In genomic region chr3:47444103-47444502, GRCh38 we compare ENCODE assay signal across 11 cellular contexts. TPM values are rescaled to one million over a fixed set of nuclear protein-coding genes. Genes with fewer than 3 reads are reported as not detected.
DNase-seq lines count a peak whose midpoint lies in the region; ATAC-seq and TF ChIP-seq lines count a peak whose summit lies in the region.
"Had no signal": no experiment of that assay in that cellular context is flagged by ENCODE, and none has a peak within 500 bp of the region (broad histone marks: within the 10 kb centered on the region; RNA-seq: fewer than 3 reads in every experiment).

No MANE protein-coding gene starts in this region.

- peaks cover 44% of the 10 kb centered on the region for H3K36me3 Mint-ChIP-seq in stimulated activated effector memory CD8-positive, alpha-beta T cell treated with anti-CD3 and anti-CD28 coated beads, Interleukin-12 subunit alpha, Interleukin-12 subunit beta, amount 100 ng/mL, for 72 hours

- peak overlapping the region; percentile 76 for H3K27ac Mint-ChIP-seq in stimulated activated effector memory CD8-positive, alpha-beta T cell treated with anti-CD3 and anti-CD28 coated beads, Interleukin-12 subunit alpha, Interleukin-12 subunit beta, amount 100 ng/mL, for 72 hours

- H3K9ac ChIP-seq in HUES48 (ENCODE audit: low read depth, low read length), result no peak overlapping the region

- no peaks in the 10 kb centered on the region for H3K27me3 ChIP-seq in HUES48 (ENCODE audit: control insufficient read depth, insufficient read depth, low read length)
- no peaks in the 10 kb centered on the region for H3K27me3 ChIP-seq in ascending aorta

- H3K4me3 ChIP-seq in HUES48 (ENCODE audit: low read depth, low read length) (no peak overlapping the region), ascending aorta (no peak overlapping the region)

- H3K27ac ChIP-seq in HUES48 (ENCODE audit: low read depth, low read length) (peak overlapping the region; percentile 70), ascending aorta (peak overlapping the region; percentile 70 to 73)

- TF ChIP-seq CTCF in ascending aorta (IDR thresholded peaks at IDR 0.05), result no peak

- peaks cover 3% of the 10 kb centered on the region for H3K9me3 Mint-ChIP-seq in stimulated activated effector memory CD8-positive, alpha-beta T cell treated with anti-CD3 and anti-CD28 coated beads, Interleukin-12 subunit alpha, Interleukin-12 subunit beta, amount 100 ng/mL, for 72 hours

- H3K9me3 ChIP-seq in HUES48 (ENCODE audit: control insufficient read depth, insufficient read depth, low read length) (no peaks in the 10 kb centered on the region), ascending aorta (no peaks in the 10 kb centered on the region)

- H3K4me3 Mint-ChIP-seq in stimulated activated effector memory CD8-positive, alpha-beta T cell treated with anti-CD3 and anti-CD28 coated beads, Interleukin-12 subunit alpha, Interleukin-12 subunit beta, amount 100 ng/mL, for 72 hours, result no peak overlapping the region

- peaks cover 30% of the 10 kb centered on the region for H3K36me3 ChIP-seq in HUES48 (ENCODE audit: control insufficient read depth, insufficient read depth, low read length)
- H3K36me3 ChIP-seq in ascending aorta, result peaks cover 9 to 25% of the 10 kb centered on the region in 2 donors

- peaks cover 8% of the 10 kb centered on the region; the same call in 1 of the 2 replicates for H3K4me1 ChIP-seq in HUES48 (ENCODE audit: control insufficient read depth, insufficient read depth, low read length)
- H3K4me1 ChIP-seq in ascending aorta, result peaks cover 0 to 3% of the 10 kb centered on the region in 2 donors

- peaks cover 22% of the 10 kb centered on the region for H3K4me1 Mint-ChIP-seq in stimulated activated effector memory CD8-positive, alpha-beta T cell treated with anti-CD3 and anti-CD28 coated beads, Interleukin-12 subunit alpha, Interleukin-12 subunit beta, amount 100 ng/mL, for 72 hours

- DNase-seq in ascending aorta (ENCODE audit: low spot score in 2 of 2), result peak in 1 of 2 donors; percentile 27
- peak; percentile 28 for DNase-seq in islet precursor cell
- no peak for DNase-seq in stimulated activated effector memory CD8-positive, alpha-beta T cell treated with anti-CD3 and anti-CD28 coated beads, Interleukin-12 subunit alpha, Interleukin-12 subunit beta, amount 100 ng/mL, for 72 hours (ENCODE audit: low spot score in 2 of 2)
- DNase-seq in NCI-H524 (lab: John Stamatoyannopoulos, UW), result no peak
- no peak for DNase-seq in mesenteric fat pad (ENCODE audit: low spot score)
- DNase-seq: effector CD4-positive, alpha-beta T cell; NCI-H226; stimulated activated CD4-positive, alpha-beta T cell treated with anti-CD3 and anti-CD28 coated beads, Interleukin-15, amount 100 ng/mL, for 24 hours had no signal

- no peak for ATAC-seq in stimulated activated effector memory CD8-positive, alpha-beta T cell treated with anti-CD3 and anti-CD28 coated beads, Interleukin-12 subunit alpha, Interleukin-12 subunit beta, amount 100 ng/mL, for 72 hours
- ATAC-seq in GM18870 (IDR thresholded peaks at IDR 0.05; ENCODE audit: unreplicated experiment) (no peak), GM18519 (IDR thresholded peaks at IDR 0.05; ENCODE audit: low FRiP score, unreplicated experiment) (no peak)

- intact Hi-C loops in ascending aorta (cut with DNase I), result loop anchor here (5.0 kb wide), 1 partner anchor 33 kb away; the partner anchor contains the start of gene SCAP

RNA-seq across cellular contexts. Expression of gene SCAP, which starts 31.6 kb away (rescaled TPM):
- total RNA-seq in ascending aorta (155 TPM), mesenteric fat pad (72.8 TPM)
